18 cellular contexts compared by ENCODE assay signal in genomic region chr1:55052221-55053142, GRCh38. TPM values are rescaled to one million over a fixed set of nuclear protein-coding genes. Genes with fewer than 3 reads are reported as not detected.
A peak's percentile ranks its signal among the peaks of the same experiment; 100 is the strongest.
DNase-seq lines count a peak whose midpoint lies in the region; ATAC-seq, FAIRE-seq and TF ChIP-seq lines count a peak whose summit lies in the region.
"Had no signal": no experiment of that assay in that cellular context is flagged by ENCODE, and none has a peak within 500 bp of the region (broad histone marks: within the 10 kb centered on the region; RNA-seq: fewer than 3 reads in every experiment).

No MANE protein-coding gene starts in this region.

- H3K4ac ChIP-seq in H1 (replicated peaks; ENCODE audit: insufficient read length, low read depth, low read length), result no peak overlapping the region

- DNase-seq in RWPE2 (ENCODE audit: low spot score), result peak; percentile 26
- no peak for DNase-seq in H1 (ENCODE audit: low read depth in 1 of 2, low spot score in 2 of 2)
- DNase-seq in mesenteric fat pad (ENCODE audit: low spot score), result peak; percentile 88
- DNase-seq in suprapubic skin (ENCODE audit: low spot score in 2 of 2), result peak; percentile 49 to 69
- DNase-seq in esophagus squamous epithelium (lab: John Stamatoyannopoulos, UW), result no peak
- no peak for DNase-seq in MM.1S
- no peak for DNase-seq in COLO829 (ENCODE audit: low spot score)
- DNase-seq: CD8-positive, alpha-beta memory T cell; DMS 273 treated with DMSO at 0.1 percent for 48 hours; Kasumi-1; NCI-H1930; NCI-H2171; NCI-H510A; NCI-H82 had no signal

- H3K36me3 ChIP-seq in RWPE2 (ENCODE audit: low read depth), result peaks cover 96% of the 10 kb centered on the region
- peaks cover 0 to 10% (median 2%) of the 10 kb centered on the region in 4 experiments; a peak in 4 of 8 replicates for H3K36me3 ChIP-seq in H1 (ENCODE audit: control insufficient read depth in 2 of 4, insufficient read depth in 4 of 4, low read length in 3 of 4)
- H3K36me3 ChIP-seq in suprapubic skin, result no peaks in the 10 kb centered on the region
- H3K36me3 ChIP-seq in esophagus squamous epithelium, result peaks cover 0 to 19% (median 0%) of the 10 kb centered on the region in 3 donors
- H3K36me3 ChIP-seq in MM.1S (replicated peaks; ENCODE audit: insufficient read depth, low read length), result no peaks in the 10 kb centered on the region

- no peak overlapping the region for H2AFZ ChIP-seq in H1 (ENCODE audit: low read length)
- no peak overlapping the region for H2AFZ ChIP-seq in MM.1S (ENCODE audit: low read length)

- no peak overlapping the region for H3K4me2 ChIP-seq in H1 (ENCODE audit: insufficient read depth in 1 of 2, low read depth in 2 of 2, low read length in 2 of 2)
- no peak overlapping the region for H3K4me2 ChIP-seq in MM.1S (ENCODE audit: low read depth, low read length)

- no peak overlapping the region for H4K91ac ChIP-seq in H1 (replicated peaks; ENCODE audit: insufficient read length, low read length)

- H2BK12ac ChIP-seq in H1 (ENCODE audit: low read depth, low read length), result no peak overlapping the region

- POLR2A ChIA-PET in H1 (lab: Charles Lee; ENCODE audit: partially characterized antibody), result no interaction called here

- no peak overlapping the region for H3K18ac ChIP-seq in H1 (ENCODE audit: extremely low read depth, low read length)

- no peaks in the 10 kb centered on the region for H3K23me2 ChIP-seq in H1 (ENCODE audit: low read depth, low read length)

- H4K8ac ChIP-seq in H1 (ENCODE audit: extremely low read depth, insufficient read depth, low read length), result 0 out of 2 replicates have a peak overlapping the region, but pooled peaks have one; percentile 1

- WGBS in H1 (ENCODE audit: extremely low coverage in 1 of 2, insufficient coverage in 1 of 2, insufficient read length in 1 of 2, insufficient replicate concordance in 2 of 2, low coverage in 1 of 2, low lambda C conversion rate in 2 of 2, missing lambda C conversion rate in 1 of 2), 2 experiments, result 85% methylated on average over 26 of the region's 29 CpGs; no CpG with 5 or more reads in 1 of the 2 experiments
- 86% methylated on average over 18 of the region's 29 CpGs for WGBS in suprapubic skin
- 81 to 89% methylated on average over 12 to 14 of the region's 29 CpGs for WGBS in esophagus squamous epithelium, 2 donors

- no peaks in the 10 kb centered on the region for H3K4me1 ChIP-seq in RWPE2 (ENCODE audit: insufficient read depth, poor library complexity, severe bottlenecking)
- H3K4me1 ChIP-seq in H1 (replicated peaks in 1 of 4; ENCODE audit: control insufficient read depth in 3 of 4, insufficient read depth in 4 of 4, low read length in 3 of 4), result no peaks in the 10 kb centered on the region
- peaks cover 13% of the 10 kb centered on the region for H3K4me1 ChIP-seq in suprapubic skin
- no peaks in the 10 kb centered on the region for H3K4me1 ChIP-seq in esophagus squamous epithelium
- no peaks in the 10 kb centered on the region for H3K4me1 ChIP-seq in MM.1S (ENCODE audit: low read length)

- H4K20me1 ChIP-seq in H1 (replicated peaks in 1 of 2; ENCODE audit: control insufficient read depth in 1 of 2, insufficient read depth in 2 of 2, low read length in 2 of 2) (peaks cover 0 to 15% of the 10 kb centered on the region in 2 experiments), MM.1S (ENCODE audit: insufficient read depth, low read length) (no peaks in the 10 kb centered on the region)

- TF ChIP-seq CTCF in RWPE2 (IDR thresholded peaks at IDR 0.05; ENCODE audit: poor library complexity, severe bottlenecking), result no peak
- no peak for TF ChIP-seq CTCF in H1 (IDR thresholded peaks at IDR 0.05; ENCODE audit: control extremely low read depth in 1 of 3, insufficient read depth in 1 of 3, low read depth in 1 of 3, low read length in 3 of 3)
- no peak for TF ChIP-seq CTCF in suprapubic skin (IDR thresholded peaks at IDR 0.05)
- TF ChIP-seq CTCF in esophagus squamous epithelium (IDR thresholded peaks at IDR 0.05), result no peak
- no peak for TF ChIP-seq CTCF in MM.1S (IDR thresholded peaks at IDR 0.05; ENCODE audit: low read length)

- H2AK5ac ChIP-seq in H1 (ENCODE audit: low read depth, low read length), result no peak overlapping the region

- H3K23ac ChIP-seq in H1 (ENCODE audit: insufficient read length), result no peak overlapping the region

- no peak overlapping the region for H3K4me3 ChIP-seq in RWPE2 (ENCODE audit: severe bottlenecking)
- H3K4me3 ChIP-seq in H1 (ENCODE audit: extremely low read depth in 1 of 4, insufficient read depth in 2 of 4, low read depth in 3 of 4, low read length in 4 of 4), result no peak overlapping the region
- no peak overlapping the region for H3K4me3 ChIP-seq in suprapubic skin
- H3K4me3 ChIP-seq in esophagus squamous epithelium, result no peak overlapping the region
- no peak overlapping the region for H3K4me3 ChIP-seq in MM.1S (ENCODE audit: low read length)

- H2BK15ac ChIP-seq in H1 (ENCODE audit: low read length), result no peak overlapping the region

- no peak overlapping the region for H4K5ac ChIP-seq in H1 (ENCODE audit: insufficient read length, low read depth, low read length)

- TF ChIP-seq RAD21 in H1 (IDR thresholded peaks at IDR 0.05 in 1 of 2, conservative IDR thresholded peaks at IDR 0.05 in 1 of 2; ENCODE audit: low read depth in 2 of 2, low read length in 2 of 2), result no peak

- no peak for FAIRE-seq in H1 (lab: Jason Lieb, UNC)

- H3K9me2 ChIP-seq in MM.1S (replicated peaks; ENCODE audit: insufficient read depth, low read length), result no peaks in the 10 kb centered on the region

- intact Hi-C loops in esophagus squamous epithelium (cut with DNase I), result no loop called here

- CTCF ChIA-PET in H1 (lab: Charles Lee; ENCODE audit: partially characterized antibody), result interaction anchor here (2.2 kb wide), 1 partner anchor 11 kb away, joined by 11 read pairs; no protein-coding TSS in a partner anchor

- no peak overlapping the region for H2BK120ac ChIP-seq in H1 (replicated peaks; ENCODE audit: low read depth, low read length)

- H3K27me3 ChIP-seq in RWPE2 (ENCODE audit: insufficient read depth, poor library complexity, severe bottlenecking) (no peaks in the 10 kb centered on the region), H1 (replicated peaks in 1 of 4; ENCODE audit: control insufficient read depth in 3 of 4, extremely low read depth in 1 of 4, insufficient read depth in 3 of 4, low read length in 3 of 4) (no peaks in the 10 kb centered on the region), suprapubic skin (no peaks in the 10 kb centered on the region), esophagus squamous epithelium (no peaks in the 10 kb centered on the region), MM.1S (replicated peaks; ENCODE audit: insufficient read depth, low read length) (no peaks in the 10 kb centered on the region)

- H3K79me1 ChIP-seq in H1 (ENCODE audit: low read depth, low read length), result no peaks in the 10 kb centered on the region

- TF ChIP-seq EP300 in H1 (IDR thresholded peaks at IDR 0.05; ENCODE audit: borderline replicate concordance in 1 of 2, low read depth in 2 of 2, low read length in 2 of 2), result no peak
- no peak for TF ChIP-seq EP300 in suprapubic skin (IDR thresholded peaks at IDR 0.05)

- H3K27ac ChIP-seq in RWPE2 (ENCODE audit: poor library complexity, severe bottlenecking) (no peak overlapping the region), H1 (ENCODE audit: low read depth, low read length) (no peak overlapping the region), suprapubic skin (no peak overlapping the region), esophagus squamous epithelium (no peak overlapping the region), MM.1S (ENCODE audit: low read length) (no peak overlapping the region)

- H3K14ac ChIP-seq in H1 (ENCODE audit: insufficient read length), result no peak overlapping the region

- TF ChIP-seq POLR2A in H1 (IDR thresholded peaks at IDR 0.05; ENCODE audit: control extremely low read depth in 1 of 2, low read depth in 2 of 2, low read length in 2 of 2) (no peak), suprapubic skin (IDR thresholded peaks at IDR 0.05) (no peak), esophagus squamous epithelium (IDR thresholded peaks at IDR 0.05) (no peak)

- H3K79me2 ChIP-seq in H1 (ENCODE audit: control insufficient read depth in 1 of 2, insufficient read depth in 2 of 2, low read length in 2 of 2) (no peaks in the 10 kb centered on the region), MM.1S (ENCODE audit: low read length) (no peaks in the 10 kb centered on the region)

- no peak overlapping the region for H3K9ac ChIP-seq in H1 (replicated peaks in 1 of 4; ENCODE audit: extremely low read depth in 1 of 4, low read depth in 3 of 4, low read length in 3 of 4)
- no peak overlapping the region for H3K9ac ChIP-seq in MM.1S (ENCODE audit: low read length)

- H2BK5ac ChIP-seq in H1 (ENCODE audit: low read depth, low read length), result no peak overlapping the region

- H3F3A ChIP-seq in MM.1S (ENCODE audit: insufficient read depth, low read length), result no peaks in the 10 kb centered on the region

- no peak for ATAC-seq in RWPE2 (ENCODE audit: low read depth)

- no peak overlapping the region for H3K56ac ChIP-seq in H1 (replicated peaks; ENCODE audit: insufficient read length, low read depth, low read length)

- H2BK20ac ChIP-seq in H1 (ENCODE audit: low read length), result no peak overlapping the region

- no peaks in the 10 kb centered on the region for H3K9me3 ChIP-seq in RWPE2 (ENCODE audit: severe bottlenecking)
- H3K9me3 ChIP-seq in H1 (ENCODE audit: insufficient read depth in 2 of 2, low read depth in 1 of 2, low read length in 1 of 2), result no peaks in the 10 kb centered on the region
- H3K9me3 ChIP-seq in suprapubic skin, result no peaks in the 10 kb centered on the region
- H3K9me3 ChIP-seq in esophagus squamous epithelium, result no peaks in the 10 kb centered on the region
- H3K9me3 ChIP-seq in MM.1S (replicated peaks; ENCODE audit: insufficient read depth, low read length), result no peaks in the 10 kb centered on the region

RNA-seq across cellular contexts. Expression of gene PCSK9, which starts 13.1 kb away (rescaled TPM):
- total RNA-seq in H1 (2021; fragmentation: NEBNext Ultra II Directional; extraction: Animal tissue kit (Norgen Biotek cat#: 25700)), result 32.3 and 33.8 TPM in 2 replicates
- polyA plus RNA-seq in H1 (2011; rRNA removed), result 22.3 and 39.4 TPM in 2 replicates
- 30.1 TPM for polyA plus RNA-seq in H1 (2011; cell fraction: cytosol; rRNA removed)
- polyA plus RNA-seq in H1 (2011; cell fraction: nucleus; rRNA removed), result 56.2 TPM
- polyA plus RNA-seq in H1 (2012, experiment 1 of 2), result 20.6 to 29.9 TPM (median 28.3 TPM) in 4 replicates
- polyA plus RNA-seq in H1 (2012, experiment 2 of 2), result 24.1 TPM
- polyA plus RNA-seq in H1 (2013, experiment 1 of 2), result 65.1 TPM
- polyA plus RNA-seq in H1 (2013, experiment 2 of 2), result 59.8 TPM
- 14.4 and 15.8 TPM in 2 replicates for polyA minus RNA-seq in H1 (2011; rRNA and poly(A)+ RNA removed)
- polyA minus RNA-seq in H1 (2011; cell fraction: cytosol; rRNA and poly(A)+ RNA removed), result 22.8 TPM
- 18.1 TPM for polyA minus RNA-seq in H1 (2011; cell fraction: nucleus; rRNA and poly(A)+ RNA removed)
- 0.26 TPM for total RNA-seq in mesenteric fat pad
- 1 to 10 TPM in 1 of 4 donors, under 1 TPM in 3; 0.24 to 1.5 (median 0.36) TPM for total RNA-seq in suprapubic skin
- 10 to 100 TPM in 1 of 4 donors, 1 to 10 TPM in 3; 6.5 to 21.4 (median 7.0) TPM for total RNA-seq in esophagus squamous epithelium
- total RNA-seq: CD8-positive, alpha-beta memory T cell; RPMI7951 had no signal
- polyA plus RNA-seq: CD8-positive, alpha-beta memory T cell had no signal

RNA-seq across cellular contexts. Expression of gene BSND, which starts 53.7 kb away (rescaled TPM):
- 0.40 and 0.43 TPM in 2 replicates for total RNA-seq in H1 (2021; fragmentation: NEBNext Ultra II Directional; extraction: Animal tissue kit (Norgen Biotek cat#: 25700))
- polyA plus RNA-seq in H1 (2011; rRNA removed), result 0.52 and 0.68 TPM in 2 replicates
- polyA plus RNA-seq in H1 (2011; cell fraction: cytosol; rRNA removed), result 0.67 TPM
- polyA plus RNA-seq in H1 (2011; cell fraction: nucleus; rRNA removed), result 1.0 TPM
- 0.37 to 0.74 TPM (median 0.55 TPM) in 4 replicates for polyA plus RNA-seq in H1 (2012, experiment 1 of 2)
- 0.50 TPM for polyA plus RNA-seq in H1 (2012, experiment 2 of 2)
- 0.26 TPM for polyA plus RNA-seq in H1 (2013, experiment 1 of 2)
- 0.26 TPM for polyA plus RNA-seq in H1 (2013, experiment 2 of 2)
- polyA minus RNA-seq in H1 (2011; rRNA and poly(A)+ RNA removed), result 0.39 and 0.54 TPM in 2 replicates
- not detected for polyA minus RNA-seq in H1 (2011; cell fraction: cytosol; rRNA and poly(A)+ RNA removed)
- 0.70 TPM for polyA minus RNA-seq in H1 (2011; cell fraction: nucleus; rRNA and poly(A)+ RNA removed)
- total RNA-seq in mesenteric fat pad (not detected), suprapubic skin (not detected), esophagus squamous epithelium (not detected)
- total RNA-seq: CD8-positive, alpha-beta memory T cell; H4; RPMI7951; SK-MEL-5 had no signal
- polyA plus RNA-seq: BJ; CD8-positive, alpha-beta memory T cell had no signal

Comparison
In these comparisons a context has a peak if more than half of its experiments do, and no peak if none do; other contexts are left out.
1. DNase-seq: peak in RWPE2 (single experiment), mesenteric fat pad (single experiment) and suprapubic skin (2 of 2); none in H1 (0 of 2), esophagus squamous epithelium (single experiment), MM.1S (single experiment) and COLO829 (single experiment).